In genomic region chr4:59500103-59500502, GRCh38 we compare ENCODE assay signal across 26 cellular contexts.
"Had no signal": no experiment of that assay in that cellular context is flagged by ENCODE, and none has a peak within 500 bp of the region (broad histone marks: within the 10 kb centered on the region; RNA-seq: fewer than 3 reads in every experiment).

No MANE protein-coding gene starts in this region.

- H3K4me3 ChIP-seq: stomach, suprapubic skin, testis, thoracic aorta, thyroid gland, tibial artery, tibial nerve, transverse colon, upper lobe of left lung, upper lobe of right lung, uterus, vagina had no signal

- H3K36me3 ChIP-seq: stomach, suprapubic skin, thoracic aorta, thyroid gland, tibial artery, tibial nerve, transverse colon, upper lobe of left lung, upper lobe of right lung, uterus, vagina had no signal

- ATAC-seq: stimulated activated effector memory CD8-positive, alpha-beta T cell treated with anti-CD3 and anti-CD28 coated beads, Interleukin-12 subunit alpha, Interleukin-12 subunit beta, amount 100 ng/mL, for 72 hours; stimulated activated memory B cell treated with anti-CD40 and anti-IgM and Interleukin-4, amounts not matched to agents 10 μg/mL and 1 μg/mL and 100 μg/mL, for 72 hours; stimulated activated naive B cell treated with anti-CD40 and anti-IgM and Interleukin-4, amounts not matched to agents 10 μg/mL and 1 μg/mL and 100 μg/mL, for 72 hours; stimulated activated naive CD8-positive, alpha-beta T cell treated with anti-CD3 and anti-CD28 coated beads, Interleukin-15, amount 100 ng/mL, for 72 hours; stimulated activated naive CD8-positive, alpha-beta T cell treated with anti-CD3 and anti-CD28 coated beads, Interleukin-15, Interleukin-2, amounts not matched to agents 100 U/mL and 50 U/mL, for 24 hours; upper lobe of right lung had no signal

- DNase-seq: stimulated activated CD4-positive, alpha-beta T cell treated with anti-CD3 and anti-CD28 coated beads, Interleukin-2, amount 100 ng/mL, for 48 hours; stimulated activated CD4-positive, alpha-beta T cell treated with anti-CD3 and anti-CD28 coated beads, Interleukin-4, amount 100 ng/mL, for 1 hour; stimulated activated CD4-positive, alpha-beta T cell treated with anti-CD3 and anti-CD28 coated beads, Interleukin-4, amount 100 ng/mL, for 24 hours; stimulated activated CD4-positive, alpha-beta T cell treated with anti-CD3 and anti-CD28 coated beads, Interleukin-4, amount 100 ng/mL, for 4 hours; stimulated activated CD8-positive, alpha-beta memory T cell treated with anti-CD3 and anti-CD28 coated beads, Interleukin-4, amount 100 ng/mL, for 48 hours; stimulated activated naive B cell treated with anti-CD40 and anti-IgM and Interleukin-4, amounts not matched to agents 10 μg/mL and 1 μg/mL and 100 μg/mL, for 72 hours; stimulated activated naive CD4-positive, alpha-beta T cell; stimulated activated naive CD4-positive, alpha-beta T cell treated with Interleukin-2 at 50 U/mL for 16 hours; stimulated activated naive CD8-positive, alpha-beta T cell treated with anti-CD3 and anti-CD28 coated beads, Interleukin-15, amount 100 ng/mL, for 72 hours; stimulated activated naive CD8-positive, alpha-beta T cell treated with anti-CD3 and anti-CD28 coated beads, Interleukin-15, Interleukin-2, amounts not matched to agents 100 U/mL and 50 U/mL, for 24 hours; stomach; substantia nigra; testis; thyroid gland; tibial artery; transverse colon; trophoblast cell; upper lobe of left lung; upper lobe of right lung; uterus had no signal

- H3K27me3 ChIP-seq: stomach, suprapubic skin, testis, thyroid gland, tibial artery, tibial nerve, transverse colon, upper lobe of left lung, upper lobe of right lung, uterus, vagina had no signal

- H3K27ac ChIP-seq: stomach, suprapubic skin, testis, thoracic aorta, thyroid gland, tibial artery, tibial nerve, transverse colon, upper lobe of left lung, upper lobe of right lung, uterus, vagina had no signal

- H3K9me3 ChIP-seq: suprapubic skin, testis, thoracic aorta, thyroid gland, tibial artery, tibial nerve, transverse colon, upper lobe of left lung, upper lobe of right lung, uterus, vagina had no signal

- H3K4me1 ChIP-seq: stomach, suprapubic skin, testis, thyroid gland, tibial artery, tibial nerve, transverse colon, upper lobe of left lung, upper lobe of right lung, uterus, vagina had no signal
